Comparison of ENCODE assay signal across 14 cellular contexts in genomic region chr6:163288915-163289314, GRCh38.
DNase-seq lines count a peak whose midpoint lies in the region; ATAC-seq lines count a peak whose summit lies in the region.
"Had no signal": no experiment of that assay in that cellular context is flagged by ENCODE, and none has a peak within 500 bp of the region (broad histone marks: within the 10 kb centered on the region; RNA-seq: fewer than 3 reads in every experiment).

No MANE protein-coding gene starts in this region.

- peak overlapping the region; percentile 49 for H2BK15ac ChIP-seq in neuronal stem cell (ENCODE audit: low read length)

- H2BK120ac ChIP-seq in neuronal stem cell (ENCODE audit: low read depth, low read length): peak overlapping the region; percentile 28

- ATAC-seq in left ventricle myocardium superior (peak; percentile 95), GM18909 (IDR thresholded peaks at IDR 0.05; ENCODE audit: poor library complexity, unreplicated experiment) (no peak), GM18867 (IDR thresholded peaks at IDR 0.05; ENCODE audit: unreplicated experiment) (no peak), GM21528 (IDR thresholded peaks at IDR 0.05; ENCODE audit: low FRiP score, unreplicated experiment) (no peak)

- H3K4me3 ChIP-seq in neuronal stem cell (ENCODE audit: low read length in 2 of 2): no peak overlapping the region
- H3K4me3 ChIP-seq: BLaER1 had no signal

- H3K27ac ChIP-seq in neuronal stem cell (replicated peaks; ENCODE audit: low read length): no peak overlapping the region
- H3K27ac ChIP-seq: BLaER1 had no signal

- H3K4me2 ChIP-seq in neuronal stem cell (ENCODE audit: insufficient read depth, low read length, poor library complexity, severe bottlenecking): no peak overlapping the region
- H3K4me2 ChIP-seq: BLaER1 had no signal

- no peaks in the 10 kb centered on the region for H3K79me1 ChIP-seq in neuronal stem cell (ENCODE audit: low read depth, low read length)

- H4K8ac ChIP-seq in neuronal stem cell (ENCODE audit: low read depth, low read length): no peak overlapping the region

- no peak overlapping the region for H2AK5ac ChIP-seq in neuronal stem cell (ENCODE audit: low read depth, low read length)

- DNase-seq in cardiac septum (ENCODE audit: low spot score) (peak; percentile 83), left ventricle myocardium superior (peak; percentile 79), neuronal stem cell (ENCODE audit: low spot score) (no peak), 8988T (no peak)
- DNase-seq: Caco-2; CD8-positive, alpha-beta memory T cell; DND-41; GF-D8; GOT3; H9 had no signal

- no peak overlapping the region for H3K9ac ChIP-seq in neuronal stem cell (ENCODE audit: low read depth, low read length, poor library complexity)
- H3K9ac ChIP-seq: BLaER1 had no signal

- H3K27me3 ChIP-seq in neuronal stem cell (ENCODE audit: control insufficient read depth in 3 of 3, insufficient read depth in 3 of 3, low read depth in 1 of 3, low read length in 3 of 3): no peaks in the 10 kb centered on the region
- H3K27me3 ChIP-seq: BLaER1 had no signal

- no peak overlapping the region for H3K18ac ChIP-seq in neuronal stem cell (ENCODE audit: low read length)

- no peak overlapping the region for H2BK12ac ChIP-seq in neuronal stem cell (ENCODE audit: low read length)

- H3K36me3 ChIP-seq in neuronal stem cell (replicated peaks in 1 of 2; ENCODE audit: control insufficient read depth in 2 of 2, insufficient read depth in 2 of 2, low read length in 2 of 2): no peaks in the 10 kb centered on the region
- H3K36me3 ChIP-seq: BLaER1 had no signal

- WGBS in neuronal stem cell (ENCODE audit: extremely low coverage in 2 of 2, insufficient read length in 2 of 2, insufficient replicate concordance in 1 of 2), 2 donors: no CpG with 5 or more reads among the region's 11 CpGs

- intact Hi-C loops in cardiac septum (cut with DNase I): loop anchor here (2.0 kb wide), 1 partner anchor 126 kb away; the partner anchor contains the start of gene QKI
- intact Hi-C loops in left ventricle myocardium superior (cut with micrococcal nuclease): no loop called here

- peak overlapping the region; percentile 56 for H3K14ac ChIP-seq in neuronal stem cell (ENCODE audit: low read length)

- H3K4ac ChIP-seq in neuronal stem cell (ENCODE audit: low read length): no peak overlapping the region

- H3K9me3 ChIP-seq in neuronal stem cell (replicated peaks in 1 of 2; ENCODE audit: control insufficient read depth in 2 of 2, insufficient read depth in 1 of 2, low read depth in 1 of 2, low read length in 2 of 2): peaks cover 0 to 2% of the 10 kb centered on the region in 2 donors
- H3K9me3 ChIP-seq: BLaER1, Caco-2 had no signal

- no peak overlapping the region for H2BK5ac ChIP-seq in neuronal stem cell (ENCODE audit: low read length)

- H4K91ac ChIP-seq in neuronal stem cell (ENCODE audit: low read depth, low read length, poor library complexity): no peak overlapping the region

- peaks cover 0 to 2% of the 10 kb centered on the region in 2 donors for H3K4me1 ChIP-seq in neuronal stem cell (ENCODE audit: control insufficient read depth in 2 of 2, insufficient read depth in 1 of 2, low read depth in 1 of 2, low read length in 2 of 2)
- H3K4me1 ChIP-seq: BLaER1, Caco-2 had no signal

- no peak overlapping the region for H3K23ac ChIP-seq in neuronal stem cell (ENCODE audit: low read depth, low read length, poor library complexity)

- H2AFZ ChIP-seq in neuronal stem cell (ENCODE audit: low read length): no peak overlapping the region

Comparison
In these comparisons a context has a peak if more than half of its experiments do, and no peak if none do; other contexts are left out.
1. DNase-seq: peak in cardiac septum (single experiment) and left ventricle myocardium superior (single experiment); none in neuronal stem cell (single experiment) and 8988T (single experiment).